In genomic region chr13:28538932-28539331, GRCh38 we compare ENCODE assay signal across 1 cellular context.
TF ChIP-seq lines count a peak whose summit lies in the region.

No MANE protein-coding gene starts in this region.

TF ChIP-seq in K562, 482 proteins besides CTCF, POLR2A, EP300 and RAD21 (continues in another document):
- peak; percentile 90 for TF ChIP-seq TAL1 (IDR thresholded peaks at IDR 0.05)
- TF ChIP-seq E2F1 (CRISPR knock-in tag; IDR thresholded peaks at IDR 0.05): no peak
- no peak for TF ChIP-seq ZBED1 (IDR thresholded peaks at IDR 0.05)
- TF ChIP-seq POU5F1 (IDR thresholded peaks at IDR 0.05; ENCODE audit: borderline replicate concordance, low read depth, low read length, partially characterized antibody): no peak
- peak; percentile 68; the same call in 1 of the 2 replicates for TF ChIP-seq SMARCA4 (IDR thresholded peaks at IDR 0.05)
- TF ChIP-seq CC2D1A (IDR thresholded peaks at IDR 0.05): peak; percentile 66; the same call in 1 of the 2 replicates
- TF ChIP-seq KDM1A (IDR thresholded peaks at IDR 0.05): peak; percentile 50 to 56; a peak in 1 of 4 replicates
- TF ChIP-seq, protein P1, sequence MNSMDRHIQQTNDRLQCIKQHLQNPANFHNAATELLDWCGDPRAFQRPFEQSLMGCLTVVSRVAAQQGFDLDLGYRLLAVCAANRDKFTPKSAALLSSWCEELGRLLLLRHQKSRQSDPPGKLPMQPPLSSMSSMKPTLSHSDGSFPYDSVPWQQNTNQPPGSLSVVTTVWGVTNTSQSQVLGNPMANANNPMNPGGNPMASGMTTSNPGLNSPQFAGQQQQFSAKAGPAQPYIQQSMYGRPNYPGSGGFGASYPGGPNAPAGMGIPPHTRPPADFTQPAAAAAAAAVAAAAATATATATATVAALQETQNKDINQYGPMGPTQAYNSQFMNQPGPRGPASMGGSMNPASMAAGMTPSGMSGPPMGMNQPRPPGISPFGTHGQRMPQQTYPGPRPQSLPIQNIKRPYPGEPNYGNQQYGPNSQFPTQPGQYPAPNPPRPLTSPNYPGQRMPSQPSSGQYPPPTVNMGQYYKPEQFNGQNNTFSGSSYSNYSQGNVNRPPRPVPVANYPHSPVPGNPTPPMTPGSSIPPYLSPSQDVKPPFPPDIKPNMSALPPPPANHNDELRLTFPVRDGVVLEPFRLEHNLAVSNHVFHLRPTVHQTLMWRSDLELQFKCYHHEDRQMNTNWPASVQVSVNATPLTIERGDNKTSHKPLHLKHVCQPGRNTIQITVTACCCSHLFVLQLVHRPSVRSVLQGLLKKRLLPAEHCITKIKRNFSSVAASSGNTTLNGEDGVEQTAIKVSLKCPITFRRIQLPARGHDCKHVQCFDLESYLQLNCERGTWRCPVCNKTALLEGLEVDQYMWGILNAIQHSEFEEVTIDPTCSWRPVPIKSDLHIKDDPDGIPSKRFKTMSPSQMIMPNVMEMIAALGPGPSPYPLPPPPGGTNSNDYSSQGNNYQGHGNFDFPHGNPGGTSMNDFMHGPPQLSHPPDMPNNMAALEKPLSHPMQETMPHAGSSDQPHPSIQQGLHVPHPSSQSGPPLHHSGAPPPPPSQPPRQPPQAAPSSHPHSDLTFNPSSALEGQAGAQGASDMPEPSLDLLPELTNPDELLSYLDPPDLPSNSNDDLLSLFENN (IDR thresholded peaks at IDR 0.05; ENCODE audit: low read depth in 2 of 2, low read length in 2 of 2): peak in 1 of 2 experiments; percentile 51; a peak in 1 of 4 replicates
- TF ChIP-seq MEIS2 (IDR thresholded peaks at IDR 0.05; ENCODE audit: partially characterized antibody): peak; percentile 38
- no peak for TF ChIP-seq CBX8 (IDR thresholded peaks at IDR 0.05; ENCODE audit: borderline replicate concordance, extremely low read depth, low read depth, low read length, poor library complexity, severe bottlenecking)
- TF ChIP-seq TRIM28 (IDR thresholded peaks at IDR 0.05): peak; percentile 71; the same call in 1 of the 2 replicates
- peak; percentile 33; the same call in 1 of the 2 replicates for TF ChIP-seq PHB2 (IDR thresholded peaks at IDR 0.05; ENCODE audit: low read depth)
- TF ChIP-seq ZNF584 (CRISPR knock-in tag; IDR thresholded peaks at IDR 0.05; ENCODE audit: low read depth): peak; percentile 100
- no peak for TF ChIP-seq CREB3 (tag; conservative IDR thresholded peaks at IDR 0.05; ENCODE audit: low read depth)
- peak; percentile 42; the same call in 1 of the 2 replicates for TF ChIP-seq FOXM1 (IDR thresholded peaks at IDR 0.05; ENCODE audit: low read depth)
- no peak for TF ChIP-seq FOXM1 (CRISPR knock-in tag; IDR thresholded peaks at IDR 0.05; ENCODE audit: low read depth)
- peak; percentile 81 for TF ChIP-seq ATF3 (IDR thresholded peaks at IDR 0.05)
- 0 out of 2 replicates have a peak, but pooled peaks have one; percentile 59 for TF ChIP-seq ATF3 (CRISPR knock-in tag; conservative IDR thresholded peaks at IDR 0.05)
- peak; percentile 57 for TF ChIP-seq SOX6 (IDR thresholded peaks at IDR 0.05)
- peak; percentile 44; the same call in 1 of the 2 replicates for TF ChIP-seq STAT5A (IDR thresholded peaks at IDR 0.05; ENCODE audit: borderline replicate concordance, low read length)
- peak; percentile 58 for TF ChIP-seq CCNT2 (IDR thresholded peaks at IDR 0.05; ENCODE audit: borderline replicate concordance, extremely low read depth, insufficient read length, low read depth, low read length)
- peak; percentile 65; the same call in 1 of the 2 replicates for TF ChIP-seq CTBP1 (IDR thresholded peaks at IDR 0.05; ENCODE audit: borderline replicate concordance)
- TF ChIP-seq ZNF124 (CRISPR knock-in tag; IDR thresholded peaks at IDR 0.05): no peak
- peak; percentile 91 for TF ChIP-seq ARID1B (IDR thresholded peaks at IDR 0.05)
- TF ChIP-seq CHD7 (IDR thresholded peaks at IDR 0.05; ENCODE audit: low read depth, low read length): no peak
- TF ChIP-seq DPF2 (IDR thresholded peaks at IDR 0.05): peak; percentile 75
- TF ChIP-seq NFIC (IDR thresholded peaks at IDR 0.05): peak; percentile 72
- peak; percentile 92 for TF ChIP-seq JUND (IDR thresholded peaks at IDR 0.05; ENCODE audit: borderline replicate concordance, low read depth, low read length)
- TF ChIP-seq JUND (tag; IDR thresholded peaks at IDR 0.05; ENCODE audit: borderline replicate concordance, low read depth, low read length): peak; percentile 94; the same call in 2 of the 3 replicates
- peak; percentile 93 for TF ChIP-seq CBFA2T2 (conservative IDR thresholded peaks at IDR 0.05)
- TF ChIP-seq GATA2 (CRISPR knock-in tag; IDR thresholded peaks at IDR 0.05): peak; percentile 65; the same call in 1 of the 2 replicates
- TF ChIP-seq RERE (CRISPR knock-in tag; IDR thresholded peaks at IDR 0.05; ENCODE audit: borderline replicate concordance): no peak
- TF ChIP-seq NCOR1 (IDR thresholded peaks at IDR 0.05): peak; percentile 83
- TF ChIP-seq RCOR1 (IDR thresholded peaks at IDR 0.05; ENCODE audit: borderline replicate concordance in 1 of 2, low read depth in 2 of 2, low read length in 2 of 2): peak in 1 of 2 experiments; percentile 48; a peak in 1 of 4 replicates
- TF ChIP-seq ZEB2 (IDR thresholded peaks at IDR 0.05): peak; percentile 56; the same call in 1 of the 2 replicates
- peak; percentile 96 to 98 for TF ChIP-seq TRIM24 (IDR thresholded peaks at IDR 0.05)
- peak; percentile 95 for TF ChIP-seq CBFA2T3 (IDR thresholded peaks at IDR 0.05)
- no peak for TF ChIP-seq FOXJ3 (CRISPR knock-in tag; IDR thresholded peaks at IDR 0.05)
